In the genomic region with DNA sequence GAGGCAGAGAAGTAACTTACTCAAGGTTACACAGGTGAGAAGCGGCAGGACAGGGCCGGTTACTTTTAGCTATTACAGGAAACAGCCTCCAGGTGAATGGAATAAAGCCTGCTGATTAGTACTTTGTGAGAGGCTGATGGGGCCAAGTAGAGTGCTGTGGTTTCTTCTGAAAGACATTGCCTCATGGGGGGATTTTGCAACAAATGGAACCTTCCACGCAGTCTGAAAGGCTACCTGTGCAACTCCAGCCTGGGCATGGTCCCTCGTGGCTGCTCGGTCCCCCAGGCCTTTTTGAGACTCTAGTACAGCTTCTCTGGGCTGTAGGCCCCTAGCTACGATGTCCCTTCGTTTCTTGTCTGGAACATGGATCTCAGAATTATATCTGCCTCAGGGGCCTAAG, we compare ENCODE assay signal across 12 cellular contexts. TPM values are rescaled to one million over a fixed set of nuclear protein-coding genes. Genes with fewer than 3 reads are reported as not detected.
A peak's percentile ranks its signal among the peaks of the same experiment; 100 is the strongest.
DNase-seq lines count a peak whose midpoint lies in the region; ATAC-seq, FAIRE-seq and TF ChIP-seq lines count a peak whose summit lies in the region.
"Had no signal": no experiment of that assay in that cellular context is flagged by ENCODE, and none has a peak within 500 bp of the region (broad histone marks: within the 10 kb centered on the region; RNA-seq: fewer than 3 reads in every experiment).

No MANE protein-coding gene starts in this region.

- CTCF ChIA-PET in activated CD4-positive, alpha-beta memory T cell treated with anti-CD3 and anti-CD28 coated beads for 36 hours (lab: Charles Lee): interaction anchor here (1.7 to 1.9 kb wide), 2 partner anchors 21 to 40 kb away, joined by 9 to 11 read pairs; no protein-coding TSS in a partner anchor

- H3K27me3 Mint-ChIP-seq in activated T-cell treated with anti-CD3 and anti-CD28 coated beads, Interleukin-2, amount 50 U/mL, for 24 hours: no peaks in the 10 kb centered on the region
- no peaks in the 10 kb centered on the region for H3K27me3 Mint-ChIP-seq in activated CD4-positive, alpha-beta memory T cell treated with anti-CD3 and anti-CD28 coated beads for 36 hours
- H3K27me3 Mint-ChIP-seq in memory B cell: no peaks in the 10 kb centered on the region

- no peak for TF ChIP-seq CTCF in transverse colon (IDR thresholded peaks at IDR 0.05)

- peaks cover 58% of the 10 kb centered on the region for H3K4me1 Mint-ChIP-seq in activated T-cell treated with anti-CD3 and anti-CD28 coated beads, Interleukin-2, amount 50 U/mL, for 24 hours (ENCODE audit: low read depth)
- peaks cover 52% of the 10 kb centered on the region for H3K4me1 Mint-ChIP-seq in activated CD4-positive, alpha-beta memory T cell treated with anti-CD3 and anti-CD28 coated beads for 36 hours (ENCODE audit: low read depth)
- peaks cover 58% of the 10 kb centered on the region for H3K4me1 Mint-ChIP-seq in memory B cell

- H3K36me3 Mint-ChIP-seq in activated T-cell treated with anti-CD3 and anti-CD28 coated beads, Interleukin-2, amount 50 U/mL, for 24 hours (ENCODE audit: low read depth): peaks cover 36% of the 10 kb centered on the region
- peaks cover 6% of the 10 kb centered on the region for H3K36me3 Mint-ChIP-seq in activated CD4-positive, alpha-beta memory T cell treated with anti-CD3 and anti-CD28 coated beads for 36 hours
- peaks cover 4% of the 10 kb centered on the region for H3K36me3 Mint-ChIP-seq in memory B cell

- H3K27ac Mint-ChIP-seq in activated T-cell treated with anti-CD3 and anti-CD28 coated beads, Interleukin-2, amount 50 U/mL, for 24 hours: peak overlapping the region; percentile 87
- H3K27ac Mint-ChIP-seq in activated CD4-positive, alpha-beta memory T cell treated with anti-CD3 and anti-CD28 coated beads for 36 hours: peak overlapping the region; percentile 77
- peak overlapping the region; percentile 89 for H3K27ac Mint-ChIP-seq in memory B cell

- WGBS in transverse colon (ENCODE audit: low coverage in 1 of 2), 2 donors: 86 to 100% methylated on average over 2 to 7 of the region's 7 CpGs

- FAIRE-seq in GM19239 (lab: Jason Lieb, UNC): no peak

- intact Hi-C loops in activated CD4-positive, alpha-beta memory T cell treated with anti-CD3 and anti-CD28 coated beads for 36 hours (cut with micrococcal nuclease): loop anchor here (2.0 kb wide), 2 partner anchors 20 to 40 kb away; no protein-coding TSS in a partner anchor
- intact Hi-C loops in transverse colon (cut with DNase I; ENCODE audit: low total_unique reads): no loop called here

- H3K27ac ChIP-seq in transverse colon: peak overlapping the region; percentile 92 to 97 (median 92)

- peak overlapping the region; percentile 88 for H3K4me3 Mint-ChIP-seq in activated T-cell treated with anti-CD3 and anti-CD28 coated beads, Interleukin-2, amount 50 U/mL, for 24 hours
- H3K4me3 Mint-ChIP-seq in activated CD4-positive, alpha-beta memory T cell treated with anti-CD3 and anti-CD28 coated beads for 36 hours: peak overlapping the region; percentile 83
- peak overlapping the region; percentile 90 for H3K4me3 Mint-ChIP-seq in memory B cell

- peaks cover 0 to 8% (median 0%) of the 10 kb centered on the region in 4 donors for H3K36me3 ChIP-seq in transverse colon
- H3K36me3 ChIP-seq: BE2C had no signal

- no peak overlapping the region for H3K4me3 ChIP-seq in transverse colon

- in situ Hi-C loops in transverse colon (cut with MboI; ENCODE audit: low pct_ligation_motif_present in 1 of 4, low pct_unique_long_range_greater_than_20kb in 1 of 4, low sequenced_read_pairs in 3 of 4): no loop called here

- no peaks in the 10 kb centered on the region for H3K9me3 Mint-ChIP-seq in activated T-cell treated with anti-CD3 and anti-CD28 coated beads, Interleukin-2, amount 50 U/mL, for 24 hours
- H3K9me3 Mint-ChIP-seq in activated CD4-positive, alpha-beta memory T cell treated with anti-CD3 and anti-CD28 coated beads for 36 hours: no peaks in the 10 kb centered on the region
- no peaks in the 10 kb centered on the region for H3K9me3 Mint-ChIP-seq in memory B cell

- POLR2A ChIA-PET in activated CD4-positive, alpha-beta memory T cell treated with anti-CD3 and anti-CD28 coated beads for 36 hours (lab: Charles Lee): interaction anchor here (3.6 kb wide), 1 partner anchor 21 kb away, joined by 17 read pairs; no protein-coding TSS in a partner anchor

- no peaks in the 10 kb centered on the region for H3K9me3 ChIP-seq in transverse colon
- H3K9me3 ChIP-seq: BE2C had no signal

- no peaks in the 10 kb centered on the region for H3K27me3 ChIP-seq in transverse colon
- H3K27me3 ChIP-seq: BE2C had no signal

- no peak for TF ChIP-seq POLR2A in transverse colon (IDR thresholded peaks at IDR 0.05)

- no peak for TF ChIP-seq EP300 in transverse colon (IDR thresholded peaks at IDR 0.05; ENCODE audit: low read depth)

- peaks cover 16 to 48% (median 26%) of the 10 kb centered on the region in 4 donors for H3K4me1 ChIP-seq in transverse colon
- H3K4me1 ChIP-seq: BE2C had no signal

- DNase-seq in activated T-cell treated with anti-CD3 and anti-CD28 coated beads, Interleukin-2, amount 50 U/mL, for 24 hours: no peak
- DNase-seq in activated T-cell treated with anti-CD3 and anti-CD28 coated beads for 4 hours: no peak
- peak; percentile 20 for DNase-seq in activated CD4-positive, alpha-beta memory T cell treated with anti-CD3 and anti-CD28 coated beads for 36 hours
- DNase-seq in memory B cell (ENCODE audit: low spot score in 2 of 2): no peak
- no peak for DNase-seq in transverse colon
- no peak for DNase-seq in GM19239 (ENCODE audit: insufficient read length, low spot score)
- DNase-seq: BE2C, NCI-H187 had no signal

- ATAC-seq in memory B cell (ENCODE audit: low read depth): no peak
- ATAC-seq in HG02763 (IDR thresholded peaks at IDR 0.05; ENCODE audit: unreplicated experiment): no peak
- ATAC-seq in GM21526 (IDR thresholded peaks at IDR 0.05; ENCODE audit: low FRiP score, unreplicated experiment): no peak

RNA-seq across cellular contexts. Expression of a gene that starts 2.0 kb away (rescaled TPM):
- 10 to 100 TPM; 17.7 TPM for total RNA-seq in activated CD4-positive, alpha-beta memory T cell treated with anti-CD3 and anti-CD28 coated beads for 36 hours
- 1 to 10 TPM; 6.2 to 9.7 (median 7.3) TPM for total RNA-seq in transverse colon

RNA-seq across cellular contexts. Expression of a gene that starts 25.5 kb away (rescaled TPM):
- total RNA-seq in activated CD4-positive, alpha-beta memory T cell treated with anti-CD3 and anti-CD28 coated beads for 36 hours: 10 to 100 TPM; 32.1 to 38.9 TPM
- total RNA-seq in transverse colon: 100 to 1,000 TPM; 102 to 144 (median 131) TPM

RNA-seq across cellular contexts. Expression of a gene that starts 44.5 kb away (rescaled TPM):
- total RNA-seq in activated CD4-positive, alpha-beta memory T cell treated with anti-CD3 and anti-CD28 coated beads for 36 hours: not detected
- total RNA-seq in transverse colon: not detected
- total RNA-seq: cardiac septum, glomerular endothelial cell had no signal
